In the genomic region with DNA sequence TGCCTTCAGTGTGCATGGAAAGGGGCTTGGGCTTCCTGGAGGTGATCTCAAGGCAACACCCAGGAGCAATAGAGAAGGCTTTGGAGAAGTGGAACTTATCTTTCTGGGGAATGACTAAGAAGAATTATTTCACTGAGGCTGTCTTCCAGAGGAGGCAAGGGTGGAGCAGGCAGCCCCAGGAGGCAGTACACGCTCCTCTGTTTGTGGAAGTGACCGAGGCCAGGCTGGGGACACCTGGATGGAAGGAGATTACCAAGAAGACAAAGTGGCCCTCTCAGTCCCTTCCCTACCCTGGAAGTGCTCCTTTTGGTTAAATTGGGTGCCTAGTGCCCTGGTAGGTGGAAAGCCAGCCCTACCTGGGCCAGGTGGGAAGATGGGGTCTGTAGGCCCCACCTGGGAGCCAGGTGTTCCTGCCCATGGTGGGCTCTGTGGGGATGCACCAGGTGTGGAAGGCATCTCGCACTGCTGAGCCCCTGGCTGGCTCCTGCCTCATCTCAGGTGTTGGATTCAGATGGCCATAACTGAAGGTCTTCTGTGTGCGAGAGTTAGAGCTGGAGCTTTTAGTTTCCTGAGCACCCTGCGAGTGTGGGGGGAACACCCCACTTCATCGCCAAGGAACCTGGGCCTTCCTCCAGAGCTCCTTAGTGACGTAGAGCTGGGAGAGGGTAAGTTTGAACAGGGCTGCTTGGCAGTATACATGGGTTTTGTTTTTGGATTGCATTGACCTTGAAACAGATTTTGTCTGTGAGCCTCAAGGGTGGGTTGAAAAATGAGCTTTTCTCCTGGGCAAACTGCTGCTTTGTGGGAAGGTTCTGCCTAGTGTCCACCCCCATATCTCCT, we compare ENCODE assay signal across 11 cellular contexts. TPM values are rescaled to one million over a fixed set of nuclear protein-coding genes. Genes with fewer than 3 reads are reported as not detected.
DNase-seq lines count a peak whose midpoint lies in the region; ATAC-seq and TF ChIP-seq lines count a peak whose summit lies in the region.
"Had no signal": no experiment of that assay in that cellular context is flagged by ENCODE, and none has a peak within 500 bp of the region (broad histone marks: within the 10 kb centered on the region; RNA-seq: fewer than 3 reads in every experiment).

No MANE protein-coding gene starts in this region.

- peaks cover 35% of the 10 kb centered on the region for H3K4me1 ChIP-seq in adipocyte (ENCODE audit: control insufficient read depth, insufficient read depth, low read length)
- peaks cover 19 to 33% of the 10 kb centered on the region in 2 donors for H3K4me1 ChIP-seq in muscle layer of duodenum (ENCODE audit: control insufficient read depth in 1 of 2, insufficient read depth in 2 of 2, low read length in 2 of 2)
- H3K4me1 ChIP-seq in upper lobe of right lung = peaks cover 51% of the 10 kb centered on the region

- H3K9me3 Mint-ChIP-seq in activated naive CD4-positive, alpha-beta T cell treated with anti-CD3 and anti-CD28 coated beads, Interleukin-2, amount 50 U/mL, for 24 hours = no peaks in the 10 kb centered on the region
- H3K9me3 Mint-ChIP-seq: IgD-negative memory B cell had no signal

- peak; percentile 5 for ATAC-seq in upper lobe of right lung
- ATAC-seq in HG03139 (IDR thresholded peaks at IDR 0.05; ENCODE audit: unreplicated experiment) = no peak

- H3K27me3 ChIP-seq in adipocyte (replicated peaks; ENCODE audit: control insufficient read depth, insufficient read depth, low read length) (no peaks in the 10 kb centered on the region), muscle layer of duodenum (ENCODE audit: low read depth, low read length) (no peaks in the 10 kb centered on the region), upper lobe of right lung (no peaks in the 10 kb centered on the region)

- no peak overlapping the region for H3K4me3 ChIP-seq in adipocyte (ENCODE audit: low read length)
- H3K4me3 ChIP-seq in muscle layer of duodenum (ENCODE audit: low read depth in 1 of 2, low read length in 2 of 2) = no peak overlapping the region
- no peak overlapping the region for H3K4me3 ChIP-seq in upper lobe of right lung

- H3K4me1 Mint-ChIP-seq in activated naive CD4-positive, alpha-beta T cell treated with anti-CD3 and anti-CD28 coated beads, Interleukin-2, amount 50 U/mL, for 24 hours = peaks cover 37% of the 10 kb centered on the region
- H3K4me1 Mint-ChIP-seq: B cell had no signal

- no peaks in the 10 kb centered on the region for H3K36me3 Mint-ChIP-seq in activated naive CD4-positive, alpha-beta T cell treated with anti-CD3 and anti-CD28 coated beads, Interleukin-2, amount 50 U/mL, for 24 hours
- H3K36me3 Mint-ChIP-seq: IgD-negative memory B cell had no signal

- no peaks in the 10 kb centered on the region for H3K27me3 Mint-ChIP-seq in activated naive CD4-positive, alpha-beta T cell treated with anti-CD3 and anti-CD28 coated beads, Interleukin-2, amount 50 U/mL, for 24 hours
- H3K27me3 Mint-ChIP-seq: B cell, IgD-negative memory B cell had no signal

- no peak for DNase-seq in activated naive CD4-positive, alpha-beta T cell (lab: John Stamatoyannopoulos, UW)
- DNase-seq in adipocyte (ENCODE audit: low read depth) = no peak
- no peak for DNase-seq in upper lobe of right lung
- no peak for DNase-seq in GM19238 (ENCODE audit: insufficient read length, low spot score)
- DNase-seq in caudate nucleus (lab: John Stamatoyannopoulos, UW) = no peak
- DNase-seq: NCI-H2171 treated with DMSO at 0.1 percent for 48 hours had no signal

- peak overlapping the region; percentile 23 for H3K4me3 Mint-ChIP-seq in activated naive CD4-positive, alpha-beta T cell treated with anti-CD3 and anti-CD28 coated beads, Interleukin-2, amount 50 U/mL, for 24 hours
- H3K4me3 Mint-ChIP-seq: B cell had no signal

- peak overlapping the region; percentile 25 for H3K27ac Mint-ChIP-seq in activated naive CD4-positive, alpha-beta T cell treated with anti-CD3 and anti-CD28 coated beads, Interleukin-2, amount 50 U/mL, for 24 hours
- H3K27ac Mint-ChIP-seq: B cell had no signal

- no peaks in the 10 kb centered on the region for H3K36me3 ChIP-seq in adipocyte (ENCODE audit: control insufficient read depth, insufficient read depth, low read length, severe bottlenecking)
- H3K36me3 ChIP-seq in muscle layer of duodenum (ENCODE audit: control insufficient read depth in 1 of 2, insufficient read depth in 2 of 2, low read length in 2 of 2) = no peaks in the 10 kb centered on the region
- H3K36me3 ChIP-seq in upper lobe of right lung = peaks cover 27% of the 10 kb centered on the region

- TF ChIP-seq CTCF in upper lobe of right lung (IDR thresholded peaks at IDR 0.05) = no peak

- intact Hi-C loops in upper lobe of right lung (cut with DNase I) = no loop called here

- H3K27ac ChIP-seq in muscle layer of duodenum (ENCODE audit: low read length) = peak overlapping the region; percentile 18
- peak overlapping the region; percentile 36 for H3K27ac ChIP-seq in upper lobe of right lung
- H3K27ac ChIP-seq in caudate nucleus (ENCODE audit: low read depth, low read length) = no peak overlapping the region

- no peaks in the 10 kb centered on the region for H3K9me3 ChIP-seq in adipocyte (ENCODE audit: control insufficient read depth, low read length)
- H3K9me3 ChIP-seq in muscle layer of duodenum (ENCODE audit: control insufficient read depth in 1 of 2, low read length in 2 of 2) = no peaks in the 10 kb centered on the region
- no peaks in the 10 kb centered on the region for H3K9me3 ChIP-seq in upper lobe of right lung

- peak overlapping the region; percentile 21 for H3K9ac ChIP-seq in adipocyte (ENCODE audit: low read length)

RNA-seq across cellular contexts. Expression of gene MICAL2, which starts 46.1 kb away (rescaled TPM):
- total RNA-seq in upper lobe of right lung = 197 TPM
